ENCODE assay signal across 10 cellular contexts in the genomic region with DNA sequence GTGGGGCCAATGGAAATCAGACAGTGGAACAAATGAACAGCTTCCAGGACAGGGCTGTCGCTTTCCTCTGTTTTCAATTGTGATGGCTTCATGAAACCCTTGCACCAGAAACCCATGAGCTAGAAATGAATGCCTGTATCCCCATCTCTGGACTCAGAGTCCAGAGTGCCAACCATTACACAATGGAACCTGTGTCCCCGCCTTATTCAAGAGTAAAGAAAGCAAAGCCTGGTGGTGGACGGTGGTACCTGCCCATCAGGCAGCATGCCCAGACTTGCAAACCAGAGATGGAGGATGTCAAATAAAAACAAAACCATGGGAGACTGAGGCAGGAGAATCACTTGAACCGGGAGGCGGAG. TPM values are rescaled to one million over a fixed set of nuclear protein-coding genes. Genes with fewer than 3 reads are reported as not detected.
DNase-seq lines count a peak whose midpoint lies in the region; ATAC-seq and TF ChIP-seq lines count a peak whose summit lies in the region.
"Had no signal": no experiment of that assay in that cellular context is flagged by ENCODE, and none has a peak within 500 bp of the region (broad histone marks: within the 10 kb centered on the region; RNA-seq: fewer than 3 reads in every experiment).

No MANE protein-coding gene starts in this region.

- H3K27me3 ChIP-seq in right atrium auricular region: no peaks in the 10 kb centered on the region
- H3K27me3 ChIP-seq in breast epithelium: no peaks in the 10 kb centered on the region
- H3K27me3 ChIP-seq in mucosa of rectum (ENCODE audit: control insufficient read depth in 2 of 2, insufficient read depth in 2 of 2, low read length in 2 of 2): no peaks in the 10 kb centered on the region
- H3K27me3 ChIP-seq: BLaER1 treated with 17β-estradiol and CSF1 and Interleukin-3, amounts not matched to agents 10 nM and 100 nM had no signal

- intact Hi-C loops in left ventricle myocardium superior (cut with micrococcal nuclease): no loop called here
- intact Hi-C loops in breast epithelium (cut with DNase I; ENCODE audit: low total_unique reads): no loop called here
- intact Hi-C loops in posterior cingulate gyrus (cut with DNase I): no loop called here

- ATAC-seq in left ventricle myocardium superior: no peak
- no peak for ATAC-seq in GM21528 (IDR thresholded peaks at IDR 0.05; ENCODE audit: low FRiP score, unreplicated experiment)

- no peaks in the 10 kb centered on the region for H3K9me3 ChIP-seq in right atrium auricular region
- H3K9me3 ChIP-seq in breast epithelium: no peaks in the 10 kb centered on the region
- no peaks in the 10 kb centered on the region for H3K9me3 ChIP-seq in mucosa of rectum (ENCODE audit: control insufficient read depth in 2 of 2, low read length in 2 of 2)
- H3K9me3 ChIP-seq: BLaER1 treated with 17β-estradiol and CSF1 and Interleukin-3, amounts not matched to agents 10 nM and 100 nM had no signal

- TF ChIP-seq POLR2A in breast epithelium (IDR thresholded peaks at IDR 0.05): no peak

- TF ChIP-seq CTCF in right atrium auricular region (IDR thresholded peaks at IDR 0.05): peak in 1 of 2 donors; percentile 17
- TF ChIP-seq CTCF in breast epithelium (IDR thresholded peaks at IDR 0.05): peak; percentile 13 to 46 (median 21)

- H3K4me3 ChIP-seq in right atrium auricular region (no peak overlapping the region), breast epithelium (peak overlapping the region in 1 of 3 donors; percentile 29), mucosa of rectum (ENCODE audit: low read length in 2 of 2) (peak overlapping the region in 1 of 2 donors; percentile 42)
- H3K4me3 ChIP-seq: BLaER1 treated with 17β-estradiol and CSF1 and Interleukin-3, amounts not matched to agents 10 nM and 100 nM had no signal

- H3K4me1 ChIP-seq in right atrium auricular region (peaks cover 0 to 57% of the 10 kb centered on the region in 2 donors), breast epithelium (no peaks in the 10 kb centered on the region), mucosa of rectum (ENCODE audit: control insufficient read depth in 2 of 2, insufficient read depth in 2 of 2, low read length in 2 of 2) (peaks cover 14 to 43% of the 10 kb centered on the region in 2 donors)

- DNase-seq in right atrium auricular region (ENCODE audit: low spot score) (no peak), left ventricle myocardium superior (no peak), breast epithelium (ENCODE audit: low spot score in 2 of 2) (peak in 1 of 2 donors; percentile 47), posterior cingulate gyrus (no peak), GM19240 (ENCODE audit: insufficient read length, low spot score) (no peak), caudate nucleus (lab: John Stamatoyannopoulos, UW) (no peak)
- DNase-seq: activated naive CD8-positive, alpha-beta T cell treated with anti-CD3 and anti-CD28 coated beads, Interleukin-2, amount 10 ng/mL, durations not matched to agents 7 days and 5 days had no signal

- H3K27ac ChIP-seq in right atrium auricular region: peak overlapping the region; percentile 81 to 83
- H3K27ac ChIP-seq in breast epithelium: peak overlapping the region; percentile 83 to 96
- H3K27ac ChIP-seq in mucosa of rectum (ENCODE audit: low read depth in 2 of 2, low read length in 2 of 2): peak overlapping the region; percentile 86 to 90
- H3K27ac ChIP-seq in caudate nucleus (ENCODE audit: low read depth, low read length): no peak overlapping the region
- H3K27ac ChIP-seq: BLaER1 treated with 17β-estradiol and CSF1 and Interleukin-3, amounts not matched to agents 10 nM and 100 nM had no signal

- no peaks in the 10 kb centered on the region for H3K36me3 ChIP-seq in right atrium auricular region
- no peaks in the 10 kb centered on the region for H3K36me3 ChIP-seq in breast epithelium
- H3K36me3 ChIP-seq in mucosa of rectum (ENCODE audit: control insufficient read depth in 2 of 2, insufficient read depth in 2 of 2, low read length in 2 of 2): no peaks in the 10 kb centered on the region
- H3K36me3 ChIP-seq: BLaER1 treated with 17β-estradiol and CSF1 and Interleukin-3, amounts not matched to agents 10 nM and 100 nM had no signal

- H3K9ac ChIP-seq in mucosa of rectum (ENCODE audit: low read depth in 1 of 2, low read length in 2 of 2): no peak overlapping the region
- H3K9ac ChIP-seq: BLaER1 treated with 17β-estradiol and CSF1 and Interleukin-3, amounts not matched to agents 10 nM and 100 nM had no signal

RNA-seq across cellular contexts. Expression of a gene that starts 4.4 kb away (rescaled TPM):
- 10 to 100 TPM; 61.4 to 72.3 TPM for total RNA-seq in right atrium auricular region
- 76.9 TPM for total RNA-seq in left ventricle myocardium superior
- 100 to 1,000 TPM; 162 to 192 (median 164) TPM for total RNA-seq in breast epithelium

RNA-seq across cellular contexts. Expression of a gene that starts 42.5 kb away (rescaled TPM):
- total RNA-seq in right atrium auricular region: not detected
- total RNA-seq in left ventricle myocardium superior: not detected
- total RNA-seq in breast epithelium: 10 to 100 TPM in 2 of 3 donors, under 1 TPM in 1; 0.32 to 83.9 (median 41.3) TPM
